ENCODE assay signal across 11 cellular contexts in genomic region chr14:50785506-50786063, GRCh38. TPM values are rescaled to one million over a fixed set of nuclear protein-coding genes. Genes with fewer than 3 reads are reported as not detected.
DNase-seq lines count a peak whose midpoint lies in the region; ATAC-seq lines count a peak whose summit lies in the region.
"Had no signal": no experiment of that assay in that cellular context is flagged by ENCODE, and none has a peak within 500 bp of the region (broad histone marks: within the 10 kb centered on the region; RNA-seq: fewer than 3 reads in every experiment).

No MANE protein-coding gene starts in this region.

- no peak overlapping the region for H3K4me3 Mint-ChIP-seq in stimulated activated naive CD8-positive, alpha-beta T cell treated with anti-CD3 and anti-CD28 coated beads, Interleukin-15, Interleukin-2, amounts not matched to agents 100 ng/mL and 50 ng/mL, for 24 hours
- H3K4me3 Mint-ChIP-seq in activated naive CD8-positive, alpha-beta T cell treated with anti-CD3 and anti-CD28 coated beads for 36 hours = peak overlapping the region; percentile 23
- peak overlapping the region; percentile 27 to 68 (median 56) for H3K4me3 Mint-ChIP-seq in immature natural killer cell

- DNase-seq in stimulated activated naive CD8-positive, alpha-beta T cell treated with anti-CD3 and anti-CD28 coated beads, Interleukin-15, Interleukin-2, amounts not matched to agents 100 U/mL and 50 U/mL, for 24 hours = no peak
- DNase-seq in activated naive CD8-positive, alpha-beta T cell treated with anti-CD3 and anti-CD28 coated beads for 36 hours = no peak
- no peak for DNase-seq in immature natural killer cell
- no peak for DNase-seq in SW 1271 (lab: John Stamatoyannopoulos, UW)
- DNase-seq in NCI-H1092 treated with DMSO at 0.1 percent for 48 hours (lab: John Stamatoyannopoulos, UW) = no peak
- DNase-seq: amniotic stem cell; stimulated activated CD4-positive, alpha-beta T cell treated with anti-CD3 and anti-CD28 coated beads, Interleukin-2, amount 100 ng/mL, for 24 hours had no signal

- H3K36me3 Mint-ChIP-seq in stimulated activated naive CD8-positive, alpha-beta T cell treated with anti-CD3 and anti-CD28 coated beads, Interleukin-15, Interleukin-2, amounts not matched to agents 100 ng/mL and 50 ng/mL, for 24 hours (ENCODE audit: low read depth) = peaks cover 36% of the 10 kb centered on the region
- H3K36me3 Mint-ChIP-seq in activated naive CD8-positive, alpha-beta T cell treated with anti-CD3 and anti-CD28 coated beads for 36 hours = peaks cover 32% of the 10 kb centered on the region
- H3K36me3 Mint-ChIP-seq in immature natural killer cell = peaks cover 0 to 12% (median 4%) of the 10 kb centered on the region in 3 donors

- ATAC-seq in stimulated activated naive CD8-positive, alpha-beta T cell treated with anti-CD3 and anti-CD28 coated beads, Interleukin-15, Interleukin-2, amounts not matched to agents 100 U/mL and 50 U/mL, for 24 hours = no peak
- ATAC-seq in HG03039 (IDR thresholded peaks at IDR 0.05; ENCODE audit: unreplicated experiment) (no peak), HG03460 (IDR thresholded peaks at IDR 0.05; ENCODE audit: unreplicated experiment) (no peak)
- ATAC-seq: activated CD4-positive, CD25-positive, alpha-beta regulatory T cell treated with anti-CD3 and anti-CD28 coated beads, Interleukin-2, amount 50 U/mL, for 24 hours had no signal

- no peaks in the 10 kb centered on the region for H3K9me3 Mint-ChIP-seq in stimulated activated naive CD8-positive, alpha-beta T cell treated with anti-CD3 and anti-CD28 coated beads, Interleukin-15, Interleukin-2, amounts not matched to agents 100 ng/mL and 50 ng/mL, for 24 hours
- no peaks in the 10 kb centered on the region for H3K9me3 Mint-ChIP-seq in activated naive CD8-positive, alpha-beta T cell treated with anti-CD3 and anti-CD28 coated beads for 36 hours
- H3K9me3 Mint-ChIP-seq in immature natural killer cell = no peaks in the 10 kb centered on the region

- H3K27me3 Mint-ChIP-seq in stimulated activated naive CD8-positive, alpha-beta T cell treated with anti-CD3 and anti-CD28 coated beads, Interleukin-15, Interleukin-2, amounts not matched to agents 100 ng/mL and 50 ng/mL, for 24 hours = no peaks in the 10 kb centered on the region
- H3K27me3 Mint-ChIP-seq in activated naive CD8-positive, alpha-beta T cell treated with anti-CD3 and anti-CD28 coated beads for 36 hours = no peaks in the 10 kb centered on the region
- H3K27me3 Mint-ChIP-seq in immature natural killer cell (ENCODE audit: low read depth in 3 of 3) = peaks cover 0 to 6% (median 0%) of the 10 kb centered on the region in 3 donors

- peak overlapping the region; percentile 78 for H3K27ac Mint-ChIP-seq in stimulated activated naive CD8-positive, alpha-beta T cell treated with anti-CD3 and anti-CD28 coated beads, Interleukin-15, Interleukin-2, amounts not matched to agents 100 ng/mL and 50 ng/mL, for 24 hours
- H3K27ac Mint-ChIP-seq in activated naive CD8-positive, alpha-beta T cell treated with anti-CD3 and anti-CD28 coated beads for 36 hours = peak overlapping the region; percentile 82
- H3K27ac Mint-ChIP-seq in immature natural killer cell = peak overlapping the region; percentile 48 to 87 (median 76)

- H3K4me1 Mint-ChIP-seq in stimulated activated naive CD8-positive, alpha-beta T cell treated with anti-CD3 and anti-CD28 coated beads, Interleukin-15, Interleukin-2, amounts not matched to agents 100 ng/mL and 50 ng/mL, for 24 hours (ENCODE audit: low read depth) = peaks cover 79% of the 10 kb centered on the region
- H3K4me1 Mint-ChIP-seq in activated naive CD8-positive, alpha-beta T cell treated with anti-CD3 and anti-CD28 coated beads for 36 hours = peaks cover 66% of the 10 kb centered on the region
- H3K4me1 Mint-ChIP-seq in immature natural killer cell = peaks cover 65 to 80% of the 10 kb centered on the region in 2 donors

RNA-seq across cellular contexts. Expression of gene NIN, which starts 45.4 kb away (rescaled TPM):
- total RNA-seq in activated naive CD8-positive, alpha-beta T cell treated with anti-CD3 and anti-CD28 coated beads for 36 hours = 10 to 100 TPM; 66.6 to 67.9 TPM
- 10 to 100 TPM in 1 of 3 donors, 1 to 10 TPM in 2; 8.4 to 43.3 (median 9.7) TPM for polyA plus RNA-seq in immature natural killer cell
